In the genomic region with DNA sequence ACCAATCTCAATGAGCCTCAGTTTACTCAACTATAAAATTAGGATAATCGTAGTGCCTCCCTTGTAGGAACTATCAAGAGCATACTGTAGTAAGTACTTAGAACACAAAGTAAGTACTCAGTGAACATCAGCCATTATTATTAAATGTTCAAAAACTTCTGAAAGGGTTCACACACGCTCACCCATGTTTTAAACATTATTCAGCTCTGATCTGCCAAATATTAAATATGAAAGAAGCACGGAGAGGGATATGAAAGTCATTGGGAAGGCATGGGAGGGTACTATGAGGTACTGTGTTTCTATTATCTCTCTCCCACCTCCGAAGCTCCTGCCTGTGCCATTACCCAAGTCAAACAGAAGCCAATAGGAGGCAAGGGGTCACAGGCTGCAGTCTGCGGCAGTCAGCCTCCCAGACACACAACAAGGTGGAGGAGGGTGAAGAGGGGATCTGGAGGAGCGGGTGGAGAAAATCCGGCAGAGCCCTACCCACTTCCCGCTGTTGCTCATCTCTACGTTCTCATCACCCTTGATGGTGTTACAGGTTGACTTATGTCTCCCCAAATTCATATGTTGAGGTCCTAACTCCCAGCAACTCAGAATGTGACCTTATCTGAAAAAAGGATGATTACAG, we compare ENCODE assay signal across 1 cellular context.
A peak's percentile ranks its signal among the peaks of the same experiment; 100 is the strongest.
TF ChIP-seq lines count a peak whose summit lies in the region.

No MANE protein-coding gene starts in this region.

TF ChIP-seq in HepG2, 621 proteins besides CTCF, POLR2A, EP300 and RAD21:
- TF ChIP-seq, protein P1, sequence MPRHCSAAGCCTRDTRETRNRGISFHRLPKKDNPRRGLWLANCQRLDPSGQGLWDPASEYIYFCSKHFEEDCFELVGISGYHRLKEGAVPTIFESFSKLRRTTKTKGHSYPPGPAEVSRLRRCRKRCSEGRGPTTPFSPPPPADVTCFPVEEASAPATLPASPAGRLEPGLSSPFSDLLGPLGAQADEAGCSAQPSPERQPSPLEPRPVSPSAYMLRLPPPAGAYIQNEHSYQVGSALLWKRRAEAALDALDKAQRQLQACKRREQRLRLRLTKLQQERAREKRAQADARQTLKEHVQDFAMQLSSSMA (CRISPR knock-in tag; IDR thresholded peaks at IDR 0.05), result no peak
- TF ChIP-seq, protein P2, sequence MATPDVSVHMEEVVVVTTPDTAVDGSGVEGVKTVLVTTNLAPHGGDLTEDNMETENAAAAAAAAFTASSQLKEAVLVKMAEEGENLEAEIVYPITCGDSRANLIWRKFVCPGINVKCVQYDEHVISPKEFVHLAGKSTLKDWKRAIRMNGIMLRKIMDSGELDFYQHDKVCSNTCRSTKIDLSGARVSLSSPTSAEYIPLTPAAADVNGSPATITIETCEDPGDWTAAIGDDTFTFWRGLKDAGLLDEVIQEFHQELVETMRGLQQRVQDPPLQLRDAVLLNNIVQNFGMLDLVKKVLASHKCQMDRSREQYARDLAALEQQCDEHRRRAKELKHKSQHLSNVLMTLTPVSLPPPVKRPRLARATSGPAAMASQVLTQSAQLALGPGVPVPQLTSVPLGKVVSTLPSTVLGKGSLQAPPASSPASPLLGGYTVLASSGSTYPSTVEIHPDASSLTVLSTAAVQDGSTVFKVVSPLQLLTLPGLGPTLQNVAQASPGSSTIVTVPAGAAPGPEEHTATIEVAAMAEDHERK (CRISPR knock-in tag; IDR thresholded peaks at IDR 0.05; ENCODE audit: low read depth), result no peak
- TF ChIP-seq, protein P3, sequence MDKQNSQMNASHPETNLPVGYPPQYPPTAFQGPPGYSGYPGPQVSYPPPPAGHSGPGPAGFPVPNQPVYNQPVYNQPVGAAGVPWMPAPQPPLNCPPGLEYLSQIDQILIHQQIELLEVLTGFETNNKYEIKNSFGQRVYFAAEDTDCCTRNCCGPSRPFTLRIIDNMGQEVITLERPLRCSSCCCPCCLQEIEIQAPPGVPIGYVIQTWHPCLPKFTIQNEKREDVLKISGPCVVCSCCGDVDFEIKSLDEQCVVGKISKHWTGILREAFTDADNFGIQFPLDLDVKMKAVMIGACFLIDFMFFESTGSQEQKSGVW (CRISPR knock-in tag; IDR thresholded peaks at IDR 0.05; ENCODE audit: borderline replicate concordance), result no peak
- TF ChIP-seq LCORL (IDR thresholded peaks at IDR 0.05) (no peak), LCORL (CRISPR knock-in tag; IDR thresholded peaks at IDR 0.05) (0 out of 2 replicates have a peak, but pooled peaks have one; percentile 9), FOXP1 (IDR thresholded peaks at IDR 0.05) (no peak), FOXP1 (CRISPR knock-in tag; IDR thresholded peaks at IDR 0.05) (no peak), MIER3 (CRISPR knock-in tag; IDR thresholded peaks at IDR 0.05; ENCODE audit: borderline replicate concordance) (no peak), PHF8 (CRISPR knock-in tag; IDR thresholded peaks at IDR 0.05) (no peak), ZNF432 (CRISPR knock-in tag; IDR thresholded peaks at IDR 0.05; ENCODE audit: borderline replicate concordance) (no peak), ZNF564 (CRISPR knock-in tag; IDR thresholded peaks at IDR 0.05) (no peak), KMT2B (CRISPR knock-in tag; IDR thresholded peaks at IDR 0.05) (no peak), SMAD1 (CRISPR knock-in tag; IDR thresholded peaks at IDR 0.05; ENCODE audit: borderline replicate concordance, low read depth) (no peak), RAD51 (IDR thresholded peaks at IDR 0.05; ENCODE audit: borderline replicate concordance) (no peak), ARID2 (CRISPR knock-in tag; IDR thresholded peaks at IDR 0.05; ENCODE audit: borderline replicate concordance) (no peak), ZNF850 (CRISPR knock-in tag; conservative IDR thresholded peaks at IDR 0.05) (no peak), SETDB1 (CRISPR knock-in tag; IDR thresholded peaks at IDR 0.05; ENCODE audit: borderline replicate concordance) (no peak), REXO4 (CRISPR knock-in tag; IDR thresholded peaks at IDR 0.05; ENCODE audit: borderline replicate concordance) (no peak), ZNF777 (CRISPR knock-in tag; IDR thresholded peaks at IDR 0.05) (no peak), ZNF501 (CRISPR knock-in tag; IDR thresholded peaks at IDR 0.05) (0 out of 2 replicates have a peak, but pooled peaks have one; percentile 4)
- TF ChIP-seq, protein P4, sequence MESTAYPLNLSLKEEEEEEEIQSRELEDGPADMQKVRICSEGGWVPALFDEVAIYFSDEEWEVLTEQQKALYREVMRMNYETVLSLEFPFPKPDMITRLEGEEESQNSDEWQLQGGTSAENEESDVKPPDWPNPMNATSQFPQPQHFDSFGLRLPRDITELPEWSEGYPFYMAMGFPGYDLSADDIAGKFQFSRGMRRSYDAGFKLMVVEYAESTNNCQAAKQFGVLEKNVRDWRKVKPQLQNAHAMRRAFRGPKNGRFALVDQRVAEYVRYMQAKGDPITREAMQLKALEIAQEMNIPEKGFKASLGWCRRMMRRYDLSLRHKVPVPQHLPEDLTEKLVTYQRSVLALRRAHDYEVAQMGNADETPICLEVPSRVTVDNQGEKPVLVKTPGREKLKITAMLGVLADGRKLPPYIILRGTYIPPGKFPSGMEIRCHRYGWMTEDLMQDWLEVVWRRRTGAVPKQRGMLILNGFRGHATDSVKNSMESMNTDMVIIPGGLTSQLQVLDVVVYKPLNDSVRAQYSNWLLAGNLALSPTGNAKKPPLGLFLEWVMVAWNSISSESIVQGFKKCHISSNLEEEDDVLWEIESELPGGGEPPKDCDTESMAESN (CRISPR knock-in tag; conservative IDR thresholded peaks at IDR 0.05), result 0 out of 2 replicates have a peak, but pooled peaks have one; percentile 5
